ENCODE assay signal across 35 cellular contexts in the genomic region with DNA sequence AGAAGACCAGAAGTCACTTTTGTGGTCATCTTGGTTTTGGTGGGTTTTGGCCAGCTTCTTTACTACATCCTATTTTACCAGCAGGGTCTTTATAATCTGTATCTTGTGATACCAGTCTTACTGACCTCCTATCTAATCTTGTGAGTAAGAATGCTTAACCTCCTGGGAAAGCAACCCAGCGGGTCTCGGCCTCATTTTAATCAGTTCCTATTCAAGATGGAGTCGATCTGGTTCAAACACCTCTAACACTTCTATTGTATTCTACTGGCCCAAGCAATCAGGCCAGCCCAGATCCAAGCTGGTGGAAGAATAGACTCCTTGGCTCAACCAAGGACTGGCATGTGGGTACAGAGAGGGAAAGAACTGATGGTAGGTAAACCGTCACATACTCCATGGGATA.
"Had no signal": no experiment of that assay in that cellular context is flagged by ENCODE, and none has a peak within 500 bp of the region (broad histone marks: within the 10 kb centered on the region; RNA-seq: fewer than 3 reads in every experiment).

No MANE protein-coding gene starts in this region.

- H3K9ac ChIP-seq: KMS-11 had no signal

- DNase-seq: Karpas-422, Kasumi-1, KG1, MG63, MM.1S, MV-4-11, NCI-H1048, NCI-H1092, NCI-H1092 treated with DMSO at 0.1 percent for 48 hours, NCI-H1105, NCI-H1105 treated with DMSO at 0.1 percent for 48 hours, NCI-H1417, NCI-H1417 treated with DMSO at 0.1 percent for 48 hours, NCI-H1436, NCI-H1436 treated with DMSO at 0.1 percent for 48 hours, NCI-H146, NCI-H1694, NCI-H1694 treated with DMSO at 0.1 percent for 48 hours, NCI-H187, NCI-H187 treated with DMSO at 0.1 percent for 48 hours, NCI-H1930, NCI-H2029, NCI-H2029 treated with DMSO at 0.1 percent for 48 hours, NCI-H2081, NCI-H2081 treated with DMSO at 0.1 percent for 48 hours, NCI-H2107, NCI-H2171, NCI-H2171 treated with DMSO at 0.1 percent for 48 hours, NCI-H2227 treated with DMSO at 0.1 percent for 48 hours, NCI-H226, NCI-H345, NCI-H446, NCI-H446 treated with DMSO at 0.1 percent for 48 hours, NCI-H510A had no signal

- H3K4me2 ChIP-seq: KMS-11 had no signal

- H3K27ac ChIP-seq: KMS-11 had no signal

- H3K36me3 ChIP-seq: MG63 had no signal

- H3K4me3 ChIP-seq: MG63 had no signal

- H3K27me3 ChIP-seq: MG63 had no signal

- H3K9me3 ChIP-seq: MG63 had no signal
